Comparison of ENCODE assay signal across 2 cellular contexts in the genomic region with DNA sequence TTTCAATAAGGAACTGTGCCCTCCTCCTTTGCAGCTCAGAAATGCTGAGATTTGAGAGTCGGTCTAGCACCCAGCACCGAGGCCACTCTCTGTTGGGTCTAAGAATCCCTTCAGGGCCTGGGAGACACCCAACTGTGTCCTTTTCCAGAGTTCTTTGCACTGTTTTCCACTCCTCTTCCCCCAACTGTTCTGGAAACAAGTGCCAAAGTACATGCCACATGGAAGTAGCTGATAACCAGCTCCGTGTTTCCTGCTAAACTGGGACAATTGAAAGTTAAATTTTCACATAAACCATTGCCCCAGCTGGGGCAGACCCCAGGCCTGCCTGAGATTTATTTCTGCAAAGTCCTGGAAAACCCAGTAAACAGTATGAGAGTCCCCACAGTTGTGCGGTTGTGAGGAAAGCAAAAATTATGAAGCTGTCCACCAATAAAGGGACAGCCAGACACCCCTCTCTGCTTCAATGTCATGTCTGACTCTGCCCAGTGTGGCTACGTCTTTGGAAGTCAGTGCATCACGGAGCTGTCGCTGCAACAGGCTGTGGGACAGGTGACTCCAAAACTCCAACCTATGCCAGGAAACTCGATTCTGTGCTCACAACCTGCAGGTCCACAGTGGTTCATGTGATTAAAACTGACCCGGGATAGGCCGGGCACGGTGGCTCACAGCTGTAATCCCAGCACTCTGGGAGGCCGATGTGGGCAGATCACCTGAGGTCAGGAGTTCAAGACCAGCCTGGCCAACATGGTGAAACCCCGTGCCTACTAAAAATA.
A peak's percentile ranks its signal among the peaks of the same experiment; 100 is the strongest.
TF ChIP-seq lines count a peak whose summit lies in the region.

No MANE protein-coding gene starts in this region.

TF ChIP-seq in H1, 55 proteins besides CTCF, POLR2A, EP300 and RAD21 (continued from another document):
- TF ChIP-seq, protein P1, sequence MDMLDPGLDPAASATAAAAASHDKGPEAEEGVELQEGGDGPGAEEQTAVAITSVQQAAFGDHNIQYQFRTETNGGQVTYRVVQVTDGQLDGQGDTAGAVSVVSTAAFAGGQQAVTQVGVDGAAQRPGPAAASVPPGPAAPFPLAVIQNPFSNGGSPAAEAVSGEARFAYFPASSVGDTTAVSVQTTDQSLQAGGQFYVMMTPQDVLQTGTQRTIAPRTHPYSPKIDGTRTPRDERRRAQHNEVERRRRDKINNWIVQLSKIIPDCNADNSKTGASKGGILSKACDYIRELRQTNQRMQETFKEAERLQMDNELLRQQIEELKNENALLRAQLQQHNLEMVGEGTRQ (IDR thresholded peaks at IDR 0.05; ENCODE audit: low read length), result no peak
- TF ChIP-seq EZH2 (IDR thresholded peaks at IDR 0.05; ENCODE audit: low read depth, low read length, severe bottlenecking) (no peak), BACH1 (IDR thresholded peaks at IDR 0.05; ENCODE audit: low read length) (no peak), CHD2 (IDR thresholded peaks at IDR 0.05; ENCODE audit: low read length) (no peak)

TF ChIP-seq in liver, 16 proteins besides CTCF, POLR2A, EP300 and RAD21 (continued from another document):
- TF ChIP-seq, protein P2, sequence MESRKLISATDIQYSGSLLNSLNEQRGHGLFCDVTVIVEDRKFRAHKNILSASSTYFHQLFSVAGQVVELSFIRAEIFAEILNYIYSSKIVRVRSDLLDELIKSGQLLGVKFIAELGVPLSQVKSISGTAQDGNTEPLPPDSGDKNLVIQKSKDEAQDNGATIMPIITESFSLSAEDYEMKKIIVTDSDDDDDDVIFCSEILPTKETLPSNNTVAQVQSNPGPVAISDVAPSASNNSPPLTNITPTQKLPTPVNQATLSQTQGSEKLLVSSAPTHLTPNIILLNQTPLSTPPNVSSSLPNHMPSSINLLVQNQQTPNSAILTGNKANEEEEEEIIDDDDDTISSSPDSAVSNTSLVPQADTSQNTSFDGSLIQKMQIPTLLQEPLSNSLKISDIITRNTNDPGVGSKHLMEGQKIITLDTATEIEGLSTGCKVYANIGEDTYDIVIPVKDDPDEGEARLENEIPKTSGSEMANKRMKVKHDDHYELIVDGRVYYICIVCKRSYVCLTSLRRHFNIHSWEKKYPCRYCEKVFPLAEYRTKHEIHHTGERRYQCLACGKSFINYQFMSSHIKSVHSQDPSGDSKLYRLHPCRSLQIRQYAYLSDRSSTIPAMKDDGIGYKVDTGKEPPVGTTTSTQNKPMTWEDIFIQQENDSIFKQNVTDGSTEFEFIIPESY (IDR thresholded peaks at IDR 0.05), result no peak
- TF ChIP-seq EGR1 (IDR thresholded peaks at IDR 0.05; ENCODE audit: low read depth in 2 of 2) (peak; percentile 61 to 77), RXRA (IDR thresholded peaks at IDR 0.05) (peak; percentile 65 to 73), FOXA1 (IDR thresholded peaks at IDR 0.05) (no peak), HNF4A (conservative IDR thresholded peaks at IDR 0.05) (peak; percentile 86 to 87), JUND (IDR thresholded peaks at IDR 0.05) (peak in 1 of 2 donors; percentile 28), SP1 (IDR thresholded peaks at IDR 0.05) (peak; percentile 90), FOXA2 (IDR thresholded peaks at IDR 0.05) (no peak), HNF4G (IDR thresholded peaks at IDR 0.05) (peak; percentile 40), YY1 (IDR thresholded peaks at IDR 0.05) (no peak), GABPA (IDR thresholded peaks at IDR 0.05 in 1 of 2, conservative IDR thresholded peaks at IDR 0.05 in 1 of 2) (no peak), NR2F2 (IDR thresholded peaks at IDR 0.05) (peak; percentile 11)
- TF ChIP-seq, protein P3, sequence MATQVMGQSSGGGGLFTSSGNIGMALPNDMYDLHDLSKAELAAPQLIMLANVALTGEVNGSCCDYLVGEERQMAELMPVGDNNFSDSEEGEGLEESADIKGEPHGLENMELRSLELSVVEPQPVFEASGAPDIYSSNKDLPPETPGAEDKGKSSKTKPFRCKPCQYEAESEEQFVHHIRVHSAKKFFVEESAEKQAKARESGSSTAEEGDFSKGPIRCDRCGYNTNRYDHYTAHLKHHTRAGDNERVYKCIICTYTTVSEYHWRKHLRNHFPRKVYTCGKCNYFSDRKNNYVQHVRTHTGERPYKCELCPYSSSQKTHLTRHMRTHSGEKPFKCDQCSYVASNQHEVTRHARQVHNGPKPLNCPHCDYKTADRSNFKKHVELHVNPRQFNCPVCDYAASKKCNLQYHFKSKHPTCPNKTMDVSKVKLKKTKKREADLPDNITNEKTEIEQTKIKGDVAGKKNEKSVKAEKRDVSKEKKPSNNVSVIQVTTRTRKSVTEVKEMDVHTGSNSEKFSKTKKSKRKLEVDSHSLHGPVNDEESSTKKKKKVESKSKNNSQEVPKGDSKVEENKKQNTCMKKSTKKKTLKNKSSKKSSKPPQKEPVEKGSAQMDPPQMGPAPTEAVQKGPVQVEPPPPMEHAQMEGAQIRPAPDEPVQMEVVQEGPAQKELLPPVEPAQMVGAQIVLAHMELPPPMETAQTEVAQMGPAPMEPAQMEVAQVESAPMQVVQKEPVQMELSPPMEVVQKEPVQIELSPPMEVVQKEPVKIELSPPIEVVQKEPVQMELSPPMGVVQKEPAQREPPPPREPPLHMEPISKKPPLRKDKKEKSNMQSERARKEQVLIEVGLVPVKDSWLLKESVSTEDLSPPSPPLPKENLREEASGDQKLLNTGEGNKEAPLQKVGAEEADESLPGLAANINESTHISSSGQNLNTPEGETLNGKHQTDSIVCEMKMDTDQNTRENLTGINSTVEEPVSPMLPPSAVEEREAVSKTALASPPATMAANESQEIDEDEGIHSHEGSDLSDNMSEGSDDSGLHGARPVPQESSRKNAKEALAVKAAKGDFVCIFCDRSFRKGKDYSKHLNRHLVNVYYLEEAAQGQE (IDR thresholded peaks at IDR 0.05), result peak; percentile 44
- TF ChIP-seq, protein P4, sequence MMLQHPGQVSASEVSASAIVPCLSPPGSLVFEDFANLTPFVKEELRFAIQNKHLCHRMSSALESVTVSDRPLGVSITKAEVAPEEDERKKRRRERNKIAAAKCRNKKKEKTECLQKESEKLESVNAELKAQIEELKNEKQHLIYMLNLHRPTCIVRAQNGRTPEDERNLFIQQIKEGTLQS (IDR thresholded peaks at IDR 0.05), result no peak
- TF ChIP-seq, protein P5, sequence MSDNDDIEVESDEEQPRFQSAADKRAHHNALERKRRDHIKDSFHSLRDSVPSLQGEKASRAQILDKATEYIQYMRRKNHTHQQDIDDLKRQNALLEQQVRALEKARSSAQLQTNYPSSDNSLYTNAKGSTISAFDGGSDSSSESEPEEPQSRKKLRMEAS (IDR thresholded peaks at IDR 0.05), result peak; percentile 92
